Comparison of ENCODE assay signal across 8 cellular contexts in the genomic region with DNA sequence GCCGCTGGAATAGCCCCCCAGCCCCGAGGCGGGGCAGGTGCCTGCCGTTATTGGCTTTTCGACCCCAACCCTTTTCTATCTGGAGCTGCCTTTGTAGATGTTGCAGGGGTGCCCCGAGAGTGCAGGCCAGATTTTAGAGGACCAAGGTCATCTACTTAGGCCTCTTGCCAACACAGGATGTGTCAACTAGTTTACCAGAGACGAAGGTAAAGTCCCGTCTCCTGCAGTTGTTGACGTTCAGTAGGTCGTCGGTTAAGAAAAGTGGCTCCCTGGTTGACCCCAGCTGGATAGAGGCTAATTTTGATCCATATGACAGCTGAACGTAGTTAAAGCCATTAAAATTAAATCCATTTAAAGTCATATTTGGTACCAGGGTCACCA. TPM values are rescaled to one million over a fixed set of nuclear protein-coding genes. Genes with fewer than 3 reads are reported as not detected.
DNase-seq lines count a peak whose midpoint lies in the region; ATAC-seq and TF ChIP-seq lines count a peak whose summit lies in the region.

No MANE protein-coding gene starts in this region.

- peaks cover 10% of the 10 kb centered on the region for H3K36me3 Mint-ChIP-seq in T-helper 2 cell treated with Interferon-gamma antibody and Interleukin-4, amounts not matched to agents 5 μg/mL and 100 μg/mL, for 36 hours (ENCODE audit: low read depth)
- no peaks in the 10 kb centered on the region for H3K36me3 Mint-ChIP-seq in osteocyte (ENCODE audit: unreplicated experiment)

- ATAC-seq in HG03066 (IDR thresholded peaks at IDR 0.05; ENCODE audit: low read depth, unreplicated experiment) (peak; percentile 4), HG02973 (IDR thresholded peaks at IDR 0.05; ENCODE audit: unreplicated experiment) (no peak)

- H3K4me3 ChIP-seq in GM12865 (ENCODE audit: low read depth, low read length) (peak overlapping the region; percentile 75), fibroblast of pulmonary artery (replicated peaks; ENCODE audit: low read depth, low read length) (peak overlapping the region; percentile 81)

- DNase-seq in A172 (ENCODE audit: low spot score) (peak; percentile 18), GM12865 (ENCODE audit: low read depth) (peak; percentile 68), fibroblast of pulmonary artery (ENCODE audit: low read depth) (peak; percentile 26), osteocyte (ENCODE audit: extremely low spot score, unreplicated experiment) (no peak), NCI-H2081 treated with DMSO at 0.1 percent for 48 hours (lab: John Stamatoyannopoulos, UW) (no peak)
- DNase-seq in T-helper 2 cell treated with Interferon-gamma antibody and Interleukin-4, amounts not matched to agents 5 μg/mL and 100 μg/mL, for 36 hours (ENCODE audit: low spot score): no peak

- peaks cover 9% of the 10 kb centered on the region for H3K9me3 Mint-ChIP-seq in T-helper 2 cell treated with Interferon-gamma antibody and Interleukin-4, amounts not matched to agents 5 μg/mL and 100 μg/mL, for 36 hours
- H3K9me3 Mint-ChIP-seq in osteocyte (ENCODE audit: unreplicated experiment): no peaks in the 10 kb centered on the region

- peak overlapping the region; percentile 86 for H3K27ac Mint-ChIP-seq in T-helper 2 cell treated with Interferon-gamma antibody and Interleukin-4, amounts not matched to agents 5 μg/mL and 100 μg/mL, for 36 hours
- peak overlapping the region; percentile 92 for H3K27ac Mint-ChIP-seq in osteocyte (ENCODE audit: unreplicated experiment)

- H3K4me3 Mint-ChIP-seq in T-helper 2 cell treated with Interferon-gamma antibody and Interleukin-4, amounts not matched to agents 5 μg/mL and 100 μg/mL, for 36 hours: peak overlapping the region; percentile 84
- H3K4me3 Mint-ChIP-seq in osteocyte (ENCODE audit: unreplicated experiment): peak overlapping the region; percentile 86

- H3K27me3 Mint-ChIP-seq in T-helper 2 cell treated with Interferon-gamma antibody and Interleukin-4, amounts not matched to agents 5 μg/mL and 100 μg/mL, for 36 hours (ENCODE audit: low read depth): no peaks in the 10 kb centered on the region
- H3K27me3 Mint-ChIP-seq in osteocyte (ENCODE audit: unreplicated experiment): no peaks in the 10 kb centered on the region

- TF ChIP-seq CTCF in GM12865 (IDR thresholded peaks at IDR 0.05; ENCODE audit: insufficient read depth, low read depth, low read length, missing control alignments) (no peak), fibroblast of pulmonary artery (IDR thresholded peaks at IDR 0.05; ENCODE audit: low read length, missing control alignments) (no peak), osteocyte (IDR thresholded peaks at IDR 0.05) (no peak)

- H3K4me1 Mint-ChIP-seq in T-helper 2 cell treated with Interferon-gamma antibody and Interleukin-4, amounts not matched to agents 5 μg/mL and 100 μg/mL, for 36 hours (ENCODE audit: low read depth): peaks cover 27% of the 10 kb centered on the region
- H3K4me1 Mint-ChIP-seq in osteocyte (ENCODE audit: unreplicated experiment): peaks cover 25% of the 10 kb centered on the region

RNA-seq across cellular contexts. Expression of a gene that starts 0.6 kb away (rescaled TPM):
- 49.0 and 54.4 TPM in 2 replicates for total RNA-seq in A172 (2014; rRNA removed; shearing (Covaris generic))
- 84.3 and 88.0 TPM in 2 replicates for total RNA-seq in osteocyte

Comparison
In these comparisons a context has a peak if more than half of its experiments do, and no peak if none do; other contexts are left out.
1. DNase-seq: peak in A172 (single experiment), GM12865 (single experiment) and fibroblast of pulmonary artery (single experiment); none in T-helper 2 cell treated with Interferon-gamma antibody and Interleukin-4, amounts not matched to agents 5 μg/mL and 100 μg/mL, for 36 hours (single experiment), osteocyte (single experiment) and NCI-H2081 treated with DMSO at 0.1 percent for 48 hours (single experiment).